In the genomic region with DNA sequence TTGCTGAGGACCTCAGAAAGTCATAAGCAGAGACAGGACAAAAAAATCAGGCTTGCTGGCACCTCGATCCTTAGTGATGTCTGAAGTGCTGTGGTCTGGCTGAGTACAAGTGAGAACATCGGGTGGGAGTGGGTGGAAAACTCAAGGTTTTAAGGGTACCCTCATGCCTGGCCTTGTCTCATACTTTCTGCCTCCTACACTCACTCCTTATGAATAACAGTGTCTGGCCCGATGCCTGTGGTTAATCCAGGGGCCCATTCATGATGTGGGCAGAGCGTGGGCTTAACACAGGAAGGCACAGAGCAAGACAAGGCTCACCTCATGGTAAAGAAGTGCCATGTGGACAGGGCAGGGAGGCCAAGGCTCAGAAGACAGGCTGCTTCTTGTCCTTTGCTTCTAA, we compare ENCODE assay signal across 10 cellular contexts. TPM values are rescaled to one million over a fixed set of nuclear protein-coding genes. Genes with fewer than 3 reads are reported as not detected.
DNase-seq lines count a peak whose midpoint lies in the region; ATAC-seq and TF ChIP-seq lines count a peak whose summit lies in the region.
"Had no signal": no experiment of that assay in that cellular context is flagged by ENCODE, and none has a peak within 500 bp of the region (broad histone marks: within the 10 kb centered on the region; RNA-seq: fewer than 3 reads in every experiment).

No MANE protein-coding gene starts in this region.

- H3K27ac ChIP-seq in BLaER1, result peak overlapping the region; percentile 20; the same call in 1 of the 2 replicates
- peak overlapping the region in 3 of 4 donors; percentile 72 to 86 (median 84) for H3K27ac ChIP-seq in Peyer's patch
- H3K27ac ChIP-seq in mammary epithelial cell (ENCODE audit: insufficient read depth, low read depth, low read length), result peak overlapping the region; percentile 45

- peak overlapping the region; percentile 79 for H2AFZ ChIP-seq in mammary epithelial cell (ENCODE audit: low read depth, low read length)

- H3K9ac ChIP-seq in BLaER1 (no peak overlapping the region), mammary epithelial cell (ENCODE audit: insufficient read depth, low read length) (no peak overlapping the region)

- H3K36me3 ChIP-seq in BLaER1, result peaks cover 66% of the 10 kb centered on the region
- no peaks in the 10 kb centered on the region for H3K36me3 ChIP-seq in Peyer's patch
- no peaks in the 10 kb centered on the region for H3K36me3 ChIP-seq in mammary epithelial cell (ENCODE audit: insufficient read depth, low read length)

- DNase-seq in Peyer's patch (no peak), mammary epithelial cell (peak; percentile 74), AG20443 (ENCODE audit: low spot score) (no peak), HuH-7 (ENCODE audit: low spot score) (no peak), NCI-H2196 (lab: John Stamatoyannopoulos, UW; ENCODE audit: unreplicated experiment) (no peak)
- peak; percentile 31 to 63 for DNase-seq in stimulated activated CD4-positive, alpha-beta T cell treated with anti-CD3 and anti-CD28 coated beads, Interleukin-12 subunit alpha, Interleukin-12 subunit beta, amount 100 ng/mL, for 24 hours (ENCODE audit: low read depth in 2 of 2)
- DNase-seq: H9, NCI-H1436 had no signal

- intact Hi-C loops in mammary epithelial cell (cut with micrococcal nuclease), result no loop called here

- TF ChIP-seq CTCF in Peyer's patch (IDR thresholded peaks at IDR 0.05) (no peak), mammary epithelial cell (conservative IDR thresholded peaks at IDR 0.05 in 1 of 2, IDR thresholded peaks at IDR 0.05 in 1 of 2; ENCODE audit: extremely low read depth in 1 of 2, insufficient read depth in 1 of 2, low read depth in 1 of 2, low read length in 2 of 2) (no peak)

- no peaks in the 10 kb centered on the region for H3K27me3 ChIP-seq in BLaER1
- H3K27me3 ChIP-seq in Peyer's patch, result no peaks in the 10 kb centered on the region
- no peaks in the 10 kb centered on the region for H3K27me3 ChIP-seq in mammary epithelial cell (ENCODE audit: insufficient read depth, low read length)

- dilution Hi-C loops in mammary epithelial cell (cut with HindIII; ENCODE audit: low sequenced_read_pairs), result no loop called here

- CTCF ChIA-PET in mammary epithelial cell (lab: Charles Lee; ENCODE audit: low non-redundant PET), result no interaction called here

- ATAC-seq in GM18511 (IDR thresholded peaks at IDR 0.05; ENCODE audit: unreplicated experiment), result no peak

- H3K4me3 ChIP-seq in BLaER1 (no peak overlapping the region), Peyer's patch (no peak overlapping the region), mammary epithelial cell (replicated peaks in 1 of 3; ENCODE audit: insufficient read depth in 1 of 3, low read depth in 2 of 3, low read length in 3 of 3) (no peak overlapping the region)

- H3K4me2 ChIP-seq in BLaER1 (peak overlapping the region; percentile 44; the same call in 1 of the 2 replicates), mammary epithelial cell (ENCODE audit: insufficient read depth, low read depth, low read length) (peak overlapping the region; percentile 56)

- in situ Hi-C loops in mammary epithelial cell (cut with MboI; ENCODE audit: low sequenced_read_pairs in 2 of 2), result no loop called here

- H4K20me1 ChIP-seq in BLaER1 (no peaks in the 10 kb centered on the region), mammary epithelial cell (ENCODE audit: insufficient read depth, low read length) (no peaks in the 10 kb centered on the region)

- no TSS peak for BruUV-seq in mammary epithelial cell (replicated peaks; lab: Mats Ljungman, UMichigan)

- H3K9me3 ChIP-seq in BLaER1 (no peaks in the 10 kb centered on the region), Peyer's patch (no peaks in the 10 kb centered on the region), mammary epithelial cell (replicated peaks; ENCODE audit: insufficient read depth, low read length) (no peaks in the 10 kb centered on the region)

- H3K79me2 ChIP-seq in mammary epithelial cell (ENCODE audit: insufficient read depth, low read length), result no peaks in the 10 kb centered on the region

- WGBS in mammary epithelial cell (ENCODE audit: low coverage, missing lambda C conversion rate), result 3% methylated on average over 4 of the region's 4 CpGs

- TF ChIP-seq POLR2A in Peyer's patch (IDR thresholded peaks at IDR 0.05), result no peak

- H3K4me1 ChIP-seq in BLaER1 (peaks cover 31% of the 10 kb centered on the region), Peyer's patch (peaks cover 0 to 26% (median 18%) of the 10 kb centered on the region in 4 donors), mammary epithelial cell (ENCODE audit: insufficient read depth, low read length) (peaks cover 20% of the 10 kb centered on the region)

RNA-seq across cellular contexts. Expression of a gene that starts 11.0 kb away (rescaled TPM):
- total RNA-seq in Peyer's patch (1 to 10 TPM in 3 of 4 donors, under 1 TPM in 1; 0.76 to 3.4 (median 2.2) TPM), mammary epithelial cell (1 to 10 TPM in 1 of 2 donors, under 1 TPM in 1; 0.99 to 1.2 TPM)
- polyA plus RNA-seq in mammary epithelial cell, result 0.28 TPM
- not detected for polyA minus RNA-seq in mammary epithelial cell

RNA-seq across cellular contexts. Expression of a gene that starts 37.2 kb away (rescaled TPM):
- total RNA-seq in Peyer's patch, result 100 to 1,000 TPM in 1 of 4 donors, 10 to 100 TPM in 3; 10.7 to 180 (median 27.4) TPM
- total RNA-seq in mammary epithelial cell, result under 1 TPM; 0.73 to 0.83 TPM
- polyA plus RNA-seq in mammary epithelial cell, result 4.7 TPM
- polyA minus RNA-seq in mammary epithelial cell, result 11.0 TPM

Comparison
In these comparisons a context has a peak if more than half of its experiments do, and no peak if none do; other contexts are left out.
1. H3K27ac ChIP-seq: peak in every context shown above with its lines; median percentile 84 in Peyer's patch; 45 in mammary epithelial cell; 20 in BLaER1.
2. DNase-seq: peak in mammary epithelial cell (single experiment) and stimulated activated CD4-positive, alpha-beta T cell treated with anti-CD3 and anti-CD28 coated beads, Interleukin-12 subunit alpha, Interleukin-12 subunit beta, amount 100 ng/mL, for 24 hours (2 of 2); none in Peyer's patch (0 of 3), AG20443 (single experiment), HuH-7 (single experiment) and NCI-H2196 (single experiment).
3. RNA of a gene that starts 37.2 kb away (total RNA-seq): 10.7 to 180 TPM in Peyer's patch; 0.73 to 0.83 TPM in mammary epithelial cell; every median in the first group is over 4 times any median in the second.